In the genomic region with DNA sequence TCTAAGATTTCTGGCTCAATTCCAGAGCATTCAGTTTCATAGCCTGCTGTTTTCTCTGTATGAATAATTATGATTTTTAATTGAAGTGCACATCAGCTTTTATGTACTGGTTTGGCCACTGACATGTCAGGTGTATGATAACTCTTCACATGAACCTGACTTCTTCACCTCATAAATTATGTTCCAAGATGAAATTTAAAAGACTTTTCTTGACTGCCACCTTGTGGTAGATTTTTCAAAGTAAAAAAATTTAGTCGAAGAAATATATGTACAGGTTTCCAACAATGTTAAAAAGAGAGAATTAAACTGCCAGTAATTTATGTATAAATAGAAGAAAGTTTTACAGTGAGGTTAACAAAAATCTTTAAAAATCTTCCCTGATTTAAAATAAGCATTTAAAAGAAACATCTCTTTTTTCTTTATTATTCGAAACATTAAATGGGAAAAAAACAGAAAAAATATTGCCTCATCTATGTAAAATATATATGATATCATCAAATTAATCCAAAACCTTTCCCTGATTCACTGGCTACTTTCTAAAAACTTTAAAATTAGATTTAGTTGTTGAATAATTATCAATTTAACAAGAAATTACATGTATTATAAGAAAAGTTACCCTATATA, we compare ENCODE assay signal across 8 cellular contexts.
DNase-seq lines count a peak whose midpoint lies in the region; ATAC-seq and TF ChIP-seq lines count a peak whose summit lies in the region.

No MANE protein-coding gene starts in this region.

- in situ Hi-C loops in Caki2 (cut with HindIII; ENCODE audit: low pct_unique_long_range_greater_than_20kb, low sequenced_read_pairs): no loop called here

- no peak overlapping the region for H3K9ac ChIP-seq in liver (ENCODE audit: low read depth in 1 of 2, low read length in 2 of 2)

- peak; percentile 62 to 66 for TF ChIP-seq RAD21 in liver (IDR thresholded peaks at IDR 0.05)

- peak; percentile 39 for DNase-seq in Caki2 (ENCODE audit: low read depth)
- peak; percentile 10 for DNase-seq in Jurkat, Clone E6-1 (ENCODE audit: low read depth, low spot score)
- no peak for DNase-seq in SIG-M5 (lab: John Stamatoyannopoulos, UW)
- no peak for DNase-seq in NK-92 (lab: John Stamatoyannopoulos, UW; ENCODE audit: unreplicated experiment)

- 50% methylated on average over 2 of the region's 2 CpGs for WGBS in liver

- H3K27me3 ChIP-seq in liver (ENCODE audit: control insufficient read depth in 4 of 4, insufficient read depth in 4 of 4, low read length in 3 of 4): no peaks in the 10 kb centered on the region

- ATAC-seq in HG03520 (IDR thresholded peaks at IDR 0.05; ENCODE audit: unreplicated experiment) (no peak), GM21619 (IDR thresholded peaks at IDR 0.05; ENCODE audit: unreplicated experiment) (no peak)

- H3K27ac ChIP-seq in VCaP (peak overlapping the region; percentile 34; the same call in 1 of the 2 replicates), liver (ENCODE audit: low read depth in 1 of 2, low read length in 2 of 2) (no peak overlapping the region)

- no peaks in the 10 kb centered on the region for H3K36me3 ChIP-seq in liver (ENCODE audit: control insufficient read depth in 4 of 4, insufficient read depth in 3 of 4, low read depth in 1 of 4, low read length in 3 of 4)

- H3K9me3 ChIP-seq in liver (ENCODE audit: control insufficient read depth in 4 of 4, low read length in 3 of 4): no peaks in the 10 kb centered on the region

- no peaks in the 10 kb centered on the region for H3K4me1 ChIP-seq in liver (ENCODE audit: control insufficient read depth in 4 of 4, insufficient read depth in 4 of 4, low read length in 3 of 4)

- TF ChIP-seq CTCF in VCaP (conservative IDR thresholded peaks at IDR 0.05) (peak; percentile 72), liver (IDR thresholded peaks at IDR 0.05; ENCODE audit: low read depth, low read length, missing input control) (peak; percentile 29)

- no peak overlapping the region for H3K4me3 ChIP-seq in Jurkat, Clone E6-1 (ENCODE audit: low read length)
- H3K4me3 ChIP-seq in liver (ENCODE audit: low read depth in 1 of 3, low read length in 3 of 3): no peak overlapping the region

TF ChIP-seq in liver, 16 proteins besides CTCF, POLR2A, EP300 and RAD21:
- TF ChIP-seq TAF1 (conservative IDR thresholded peaks at IDR 0.05) (no peak), HNF4A (conservative IDR thresholded peaks at IDR 0.05) (no peak), GABPA (IDR thresholded peaks at IDR 0.05 in 1 of 2, conservative IDR thresholded peaks at IDR 0.05 in 1 of 2) (no peak), FOXA2 (IDR thresholded peaks at IDR 0.05) (no peak), JUND (IDR thresholded peaks at IDR 0.05) (no peak), EGR1 (IDR thresholded peaks at IDR 0.05; ENCODE audit: low read depth in 2 of 2) (no peak), RXRA (IDR thresholded peaks at IDR 0.05) (no peak), HNF4G (IDR thresholded peaks at IDR 0.05) (no peak), REST (IDR thresholded peaks at IDR 0.05) (no peak), FOXA1 (IDR thresholded peaks at IDR 0.05) (no peak), NR2F2 (IDR thresholded peaks at IDR 0.05) (no peak), YY1 (IDR thresholded peaks at IDR 0.05) (no peak), SP1 (IDR thresholded peaks at IDR 0.05) (no peak), ATF3 (IDR thresholded peaks at IDR 0.05) (no peak)
- TF ChIP-seq, protein P1, sequence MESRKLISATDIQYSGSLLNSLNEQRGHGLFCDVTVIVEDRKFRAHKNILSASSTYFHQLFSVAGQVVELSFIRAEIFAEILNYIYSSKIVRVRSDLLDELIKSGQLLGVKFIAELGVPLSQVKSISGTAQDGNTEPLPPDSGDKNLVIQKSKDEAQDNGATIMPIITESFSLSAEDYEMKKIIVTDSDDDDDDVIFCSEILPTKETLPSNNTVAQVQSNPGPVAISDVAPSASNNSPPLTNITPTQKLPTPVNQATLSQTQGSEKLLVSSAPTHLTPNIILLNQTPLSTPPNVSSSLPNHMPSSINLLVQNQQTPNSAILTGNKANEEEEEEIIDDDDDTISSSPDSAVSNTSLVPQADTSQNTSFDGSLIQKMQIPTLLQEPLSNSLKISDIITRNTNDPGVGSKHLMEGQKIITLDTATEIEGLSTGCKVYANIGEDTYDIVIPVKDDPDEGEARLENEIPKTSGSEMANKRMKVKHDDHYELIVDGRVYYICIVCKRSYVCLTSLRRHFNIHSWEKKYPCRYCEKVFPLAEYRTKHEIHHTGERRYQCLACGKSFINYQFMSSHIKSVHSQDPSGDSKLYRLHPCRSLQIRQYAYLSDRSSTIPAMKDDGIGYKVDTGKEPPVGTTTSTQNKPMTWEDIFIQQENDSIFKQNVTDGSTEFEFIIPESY (IDR thresholded peaks at IDR 0.05): no peak
- TF ChIP-seq, protein P2, sequence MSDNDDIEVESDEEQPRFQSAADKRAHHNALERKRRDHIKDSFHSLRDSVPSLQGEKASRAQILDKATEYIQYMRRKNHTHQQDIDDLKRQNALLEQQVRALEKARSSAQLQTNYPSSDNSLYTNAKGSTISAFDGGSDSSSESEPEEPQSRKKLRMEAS (IDR thresholded peaks at IDR 0.05): no peak

Comparison
In these comparisons a context has a peak if more than half of its experiments do, and no peak if none do; other contexts are left out.
1. DNase-seq: peak in Caki2 (single experiment) and Jurkat, Clone E6-1 (single experiment); none in SIG-M5 (single experiment) and NK-92 (single experiment).